In genomic region chr18:79583426-79583825, GRCh38 we compare ENCODE assay signal across 17 cellular contexts.
DNase-seq lines count a peak whose midpoint lies in the region; ATAC-seq, FAIRE-seq and TF ChIP-seq lines count a peak whose summit lies in the region.
"Had no signal": no experiment of that assay in that cellular context is flagged by ENCODE, and none has a peak within 500 bp of the region (broad histone marks: within the 10 kb centered on the region; RNA-seq: fewer than 3 reads in every experiment).

No MANE protein-coding gene starts in this region.

- no peaks in the 10 kb centered on the region for H3K27me3 Mint-ChIP-seq in activated CD4-positive, alpha-beta T cell treated with anti-CD3 and anti-CD28 coated beads, Interleukin-2, amount 10 ng/mL, durations not matched to agents 7 days and 5 days
- no peaks in the 10 kb centered on the region for H3K27me3 Mint-ChIP-seq in activated CD4-positive, alpha-beta T cell treated with anti-CD3 and anti-CD28 coated beads, Interleukin-2, amount 10 ng/mL, durations not matched to agents 24 days and 14 days

- no peak for TF ChIP-seq CTCF in RWPE2 (IDR thresholded peaks at IDR 0.05; ENCODE audit: poor library complexity, severe bottlenecking)
- TF ChIP-seq CTCF in lower lobe of right lung (IDR thresholded peaks at IDR 0.05), result no peak
- TF ChIP-seq CTCF in prostate gland (IDR thresholded peaks at IDR 0.05), result no peak

- no peaks in the 10 kb centered on the region for H3K36me3 Mint-ChIP-seq in activated CD4-positive, alpha-beta T cell treated with anti-CD3 and anti-CD28 coated beads, Interleukin-2, amount 10 ng/mL, durations not matched to agents 7 days and 5 days (ENCODE audit: low read depth)
- H3K36me3 Mint-ChIP-seq in activated CD4-positive, alpha-beta T cell treated with anti-CD3 and anti-CD28 coated beads, Interleukin-2, amount 10 ng/mL, durations not matched to agents 24 days and 14 days (ENCODE audit: low read depth), result no peaks in the 10 kb centered on the region

- CTCF ChIA-PET in activated CD4-positive, alpha-beta T cell treated with anti-CD3 and anti-CD28 coated beads, Interleukin-2, amount 10 ng/mL, durations not matched to agents 7 days and 5 days (lab: Charles Lee), result no interaction called here

- DNase-seq in activated CD4-positive, alpha-beta T cell treated with anti-CD3 and anti-CD28 coated beads, Interleukin-2, amount 10 ng/mL, durations not matched to agents 7 days and 5 days, result no peak
- no peak for DNase-seq in activated CD4-positive, alpha-beta T cell treated with anti-CD3 and anti-CD28 coated beads, Interleukin-2, amount 10 ng/mL, durations not matched to agents 24 days and 14 days
- DNase-seq in RWPE2 (ENCODE audit: low spot score), result peak; percentile 40
- peak; percentile 24 for DNase-seq in lower lobe of right lung
- peak; percentile 36 for DNase-seq in sciatic nerve (ENCODE audit: low spot score)
- no peak for DNase-seq in prostate gland (ENCODE audit: low spot score)
- no peak for DNase-seq in H54 (ENCODE audit: insufficient read length, low spot score)
- DNase-seq: 8988T, C1 segment of cervical spinal cord, EL, H7, KG1, NCI-H1048, NCI-H146, NCI-H2081 treated with DMSO at 0.1 percent for 48 hours, NCI-H526 treated with DMSO at 0.1 percent for 48 hours had no signal

- H3K4me3 Mint-ChIP-seq in activated CD4-positive, alpha-beta T cell treated with anti-CD3 and anti-CD28 coated beads, Interleukin-2, amount 10 ng/mL, durations not matched to agents 7 days and 5 days, result no peak overlapping the region
- no peak overlapping the region for H3K4me3 Mint-ChIP-seq in activated CD4-positive, alpha-beta T cell treated with anti-CD3 and anti-CD28 coated beads, Interleukin-2, amount 10 ng/mL, durations not matched to agents 24 days and 14 days

- TF ChIP-seq POLR2A in prostate gland (IDR thresholded peaks at IDR 0.05) (no peak), H54 (IDR thresholded peaks at IDR 0.05; ENCODE audit: low read depth, low read length) (no peak)

- ATAC-seq in RWPE2 (ENCODE audit: low read depth) (no peak), lower lobe of right lung (no peak), sciatic nerve (no peak), HG02623 (IDR thresholded peaks at IDR 0.05; ENCODE audit: unreplicated experiment) (no peak)

- 84% methylated on average over 13 of the region's 13 CpGs for WGBS in prostate gland

- H3K27me3 ChIP-seq in RWPE2 (ENCODE audit: insufficient read depth, poor library complexity, severe bottlenecking), result no peaks in the 10 kb centered on the region
- H3K27me3 ChIP-seq in lower lobe of right lung (ENCODE audit: low read depth), result peaks cover 9% of the 10 kb centered on the region
- no peaks in the 10 kb centered on the region for H3K27me3 ChIP-seq in prostate gland (replicated peaks; ENCODE audit: insufficient read depth)

- FAIRE-seq in H54 (lab: Jason Lieb, UNC), result no peak

- intact Hi-C loops in activated CD4-positive, alpha-beta T cell treated with anti-CD3 and anti-CD28 coated beads, Interleukin-2, amount 10 ng/mL, durations not matched to agents 24 days and 14 days (cut with micrococcal nuclease), result no loop called here
- intact Hi-C loops in lower lobe of right lung (cut with DNase I), result no loop called here
- intact Hi-C loops in sciatic nerve (cut with DNase I), result no loop called here
- intact Hi-C loops in prostate gland (cut with DNase I), result no loop called here

- H3K36me3 ChIP-seq in RWPE2 (ENCODE audit: low read depth) (no peaks in the 10 kb centered on the region), lower lobe of right lung (no peaks in the 10 kb centered on the region), prostate gland (no peaks in the 10 kb centered on the region)

- H3K27ac Mint-ChIP-seq in activated CD4-positive, alpha-beta T cell treated with anti-CD3 and anti-CD28 coated beads, Interleukin-2, amount 10 ng/mL, durations not matched to agents 7 days and 5 days, result peak overlapping the region; percentile 62
- no peak overlapping the region for H3K27ac Mint-ChIP-seq in activated CD4-positive, alpha-beta T cell treated with anti-CD3 and anti-CD28 coated beads, Interleukin-2, amount 10 ng/mL, durations not matched to agents 24 days and 14 days

- H3K4me1 ChIP-seq in RWPE2 (ENCODE audit: insufficient read depth, poor library complexity, severe bottlenecking) (no peaks in the 10 kb centered on the region), lower lobe of right lung (no peaks in the 10 kb centered on the region), prostate gland (replicated peaks) (no peaks in the 10 kb centered on the region)

- H3K9me3 ChIP-seq in RWPE2 (ENCODE audit: severe bottlenecking), result no peaks in the 10 kb centered on the region
- H3K9me3 ChIP-seq in lower lobe of right lung, result no peaks in the 10 kb centered on the region
- H3K9me3 ChIP-seq in prostate gland, result no peaks in the 10 kb centered on the region

- H3K4me1 Mint-ChIP-seq in activated CD4-positive, alpha-beta T cell treated with anti-CD3 and anti-CD28 coated beads, Interleukin-2, amount 10 ng/mL, durations not matched to agents 7 days and 5 days, result peaks cover 4% of the 10 kb centered on the region
- no peaks in the 10 kb centered on the region for H3K4me1 Mint-ChIP-seq in activated CD4-positive, alpha-beta T cell treated with anti-CD3 and anti-CD28 coated beads, Interleukin-2, amount 10 ng/mL, durations not matched to agents 24 days and 14 days

- H3K4me3 ChIP-seq in RWPE2 (ENCODE audit: severe bottlenecking) (no peak overlapping the region), lower lobe of right lung (no peak overlapping the region), prostate gland (no peak overlapping the region)

- H3K9me3 Mint-ChIP-seq in activated CD4-positive, alpha-beta T cell treated with anti-CD3 and anti-CD28 coated beads, Interleukin-2, amount 10 ng/mL, durations not matched to agents 7 days and 5 days, result peaks cover 5% of the 10 kb centered on the region
- no peaks in the 10 kb centered on the region for H3K9me3 Mint-ChIP-seq in activated CD4-positive, alpha-beta T cell treated with anti-CD3 and anti-CD28 coated beads, Interleukin-2, amount 10 ng/mL, durations not matched to agents 24 days and 14 days

- POLR2A ChIA-PET in activated CD4-positive, alpha-beta T cell treated with anti-CD3 and anti-CD28 coated beads, Interleukin-2, amount 10 ng/mL, durations not matched to agents 7 days and 5 days (lab: Charles Lee), result no interaction called here

- H3K27ac ChIP-seq in RWPE2 (ENCODE audit: poor library complexity, severe bottlenecking), result no peak overlapping the region
- H3K27ac ChIP-seq in lower lobe of right lung, result no peak overlapping the region
- no peak overlapping the region for H3K27ac ChIP-seq in prostate gland

Comparison
In these comparisons a context has a peak if more than half of its experiments do, and no peak if none do; other contexts are left out.
1. DNase-seq: peak in RWPE2 (single experiment), lower lobe of right lung (single experiment) and sciatic nerve (single experiment); none in activated CD4-positive, alpha-beta T cell treated with anti-CD3 and anti-CD28 coated beads, Interleukin-2, amount 10 ng/mL, durations not matched to agents 7 days and 5 days (single experiment), activated CD4-positive, alpha-beta T cell treated with anti-CD3 and anti-CD28 coated beads, Interleukin-2, amount 10 ng/mL, durations not matched to agents 24 days and 14 days (single experiment), prostate gland (single experiment) and H54 (single experiment).